22 cellular contexts compared by ENCODE assay signal in the genomic region with DNA sequence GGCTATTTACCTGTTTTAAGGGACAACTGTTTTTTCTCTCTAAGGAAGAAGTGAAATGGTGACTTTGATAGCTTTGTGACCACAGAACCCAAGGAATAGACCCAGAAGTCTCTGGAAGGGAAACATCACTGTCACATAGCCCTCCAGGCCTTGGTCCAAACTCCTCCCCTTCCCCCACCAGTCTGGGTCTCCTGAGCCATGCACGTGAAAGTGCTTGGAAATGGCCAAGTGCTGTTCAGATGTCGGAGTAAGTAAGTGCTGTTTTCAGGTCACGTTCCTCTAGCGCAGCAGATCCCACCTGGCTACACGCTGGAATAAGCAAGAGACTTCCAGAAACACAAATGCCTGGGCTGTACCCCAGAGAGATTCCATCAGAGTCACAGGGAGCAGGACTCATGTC.
DNase-seq lines count a peak whose midpoint lies in the region; ATAC-seq and TF ChIP-seq lines count a peak whose summit lies in the region.
"Had no signal": no experiment of that assay in that cellular context is flagged by ENCODE, and none has a peak within 500 bp of the region (broad histone marks: within the 10 kb centered on the region; RNA-seq: fewer than 3 reads in every experiment).

No MANE protein-coding gene starts in this region.

- H3K36me3 Mint-ChIP-seq in progenitor cell of endocrine pancreas (ENCODE audit: insufficient read depth) = no peaks in the 10 kb centered on the region
- H3K36me3 Mint-ChIP-seq: CD4-positive, CD25-positive, alpha-beta regulatory T cell; IgD-negative memory B cell had no signal

- H3K27me3 Mint-ChIP-seq in progenitor cell of endocrine pancreas = peaks cover 2% of the 10 kb centered on the region

- ATAC-seq in heart right ventricle = peak in 1 of 8 donors; percentile 7
- ATAC-seq in left ventricle myocardium superior = no peak
- ATAC-seq in HG02981 (IDR thresholded peaks at IDR 0.05; ENCODE audit: unreplicated experiment) = no peak
- ATAC-seq: Panc1 had no signal

- no peaks in the 10 kb centered on the region for H3K4me1 Mint-ChIP-seq in progenitor cell of endocrine pancreas (ENCODE audit: low read depth)
- H3K4me1 Mint-ChIP-seq: B cell, IgD-negative memory B cell had no signal

- H3K4me3 Mint-ChIP-seq in progenitor cell of endocrine pancreas (ENCODE audit: low read depth) = no peak overlapping the region
- H3K4me3 Mint-ChIP-seq: B cell; CD4-positive, CD25-positive, alpha-beta regulatory T cell; IgD-negative memory B cell had no signal

- DNase-seq in heart right ventricle (no peak), left ventricle myocardium superior (no peak), esophagus muscularis mucosa (ENCODE audit: extremely low spot score) (no peak), sigmoid colon (no peak), vagina (ENCODE audit: extremely low spot score in 2 of 2) (peak in 1 of 2 donors; percentile 81), progenitor cell of endocrine pancreas (ENCODE audit: low spot score, unreplicated experiment) (no peak), T-helper 9 cell (no peak)
- DNase-seq: 8988T; CD4-positive, CD25-positive, alpha-beta regulatory T cell; COR-L47; DND-41; Karpas-422; NCI-H1048; NCI-H1436; NCI-H1930; NCI-H345; NCI-H524 treated with DMSO at 0.1 percent for 48 hours had no signal

- H3K9me3 ChIP-seq in heart right ventricle (no peaks in the 10 kb centered on the region), esophagus muscularis mucosa (no peaks in the 10 kb centered on the region), sigmoid colon (no peaks in the 10 kb centered on the region), vagina (no peaks in the 10 kb centered on the region)

- TF ChIP-seq POLR2A in esophagus muscularis mucosa (IDR thresholded peaks at IDR 0.05; ENCODE audit: low read depth) (no peak), sigmoid colon (IDR thresholded peaks at IDR 0.05) (no peak), vagina (IDR thresholded peaks at IDR 0.05) (no peak)

- peaks cover 9 to 33% (median 29%) of the 10 kb centered on the region in 9 donors for H3K4me1 ChIP-seq in heart right ventricle
- peaks cover 21 to 40% (median 38%) of the 10 kb centered on the region in 4 donors for H3K4me1 ChIP-seq in esophagus muscularis mucosa
- peaks cover 0 to 32% (median 32%) of the 10 kb centered on the region in 4 donors for H3K4me1 ChIP-seq in sigmoid colon
- H3K4me1 ChIP-seq in vagina = peaks cover 28% of the 10 kb centered on the region

- TF ChIP-seq EP300 in esophagus muscularis mucosa (IDR thresholded peaks at IDR 0.05) = no peak
- peak in 1 of 4 donors; percentile 19 for TF ChIP-seq EP300 in sigmoid colon (IDR thresholded peaks at IDR 0.05)

- H3K27me3 ChIP-seq in heart right ventricle (no peaks in the 10 kb centered on the region), esophagus muscularis mucosa (no peaks in the 10 kb centered on the region), sigmoid colon (no peaks in the 10 kb centered on the region), vagina (no peaks in the 10 kb centered on the region)

- H3K36me3 ChIP-seq in heart right ventricle = no peaks in the 10 kb centered on the region
- H3K36me3 ChIP-seq in esophagus muscularis mucosa = no peaks in the 10 kb centered on the region
- no peaks in the 10 kb centered on the region for H3K36me3 ChIP-seq in sigmoid colon
- no peaks in the 10 kb centered on the region for H3K36me3 ChIP-seq in vagina

- intact Hi-C loops in heart right ventricle (cut with DNase I) = no loop called here
- intact Hi-C loops in left ventricle myocardium superior (cut with micrococcal nuclease) = no loop called here
- intact Hi-C loops in esophagus muscularis mucosa (cut with DNase I) = loop anchor here (10.0 kb wide), 1 partner anchor 201 kb away; no protein-coding TSS in a partner anchor
- intact Hi-C loops in sigmoid colon (cut with DNase I) = no loop called here
- intact Hi-C loops in vagina (cut with DNase I) = no loop called here

- WGBS in heart right ventricle, 2 donors = 41 to 60% methylated on average over 5 of the region's 5 CpGs
- WGBS in esophagus muscularis mucosa = 77% methylated on average over 5 of the region's 5 CpGs
- WGBS in sigmoid colon, 2 donors = 88 to 91% methylated on average over 5 of the region's 5 CpGs

- H3K9me3 Mint-ChIP-seq in progenitor cell of endocrine pancreas (ENCODE audit: low read depth) = no peaks in the 10 kb centered on the region
- H3K9me3 Mint-ChIP-seq: CD4-positive, CD25-positive, alpha-beta regulatory T cell; IgD-negative memory B cell had no signal

- H3K27ac ChIP-seq in heart right ventricle (peak overlapping the region in 6 of 10 donors; percentile 19 to 82 (median 58)), esophagus muscularis mucosa (replicated peaks in 1 of 4) (peak overlapping the region; percentile 78 to 86 (median 84)), sigmoid colon (peak overlapping the region; percentile 70 to 82 (median 80)), vagina (peak overlapping the region; percentile 53)
- H3K27ac ChIP-seq: HL-60 had no signal

- no peak overlapping the region for H3K4me3 ChIP-seq in heart right ventricle
- H3K4me3 ChIP-seq in esophagus muscularis mucosa = no peak overlapping the region
- H3K4me3 ChIP-seq in sigmoid colon = no peak overlapping the region
- no peak overlapping the region for H3K4me3 ChIP-seq in vagina

- TF ChIP-seq CTCF in heart right ventricle (IDR thresholded peaks at IDR 0.05) (no peak), esophagus muscularis mucosa (IDR thresholded peaks at IDR 0.05) (no peak), sigmoid colon (IDR thresholded peaks at IDR 0.05) (peak in 1 of 4 experiments; percentile 7), vagina (IDR thresholded peaks at IDR 0.05) (no peak), progenitor cell of endocrine pancreas (IDR thresholded peaks at IDR 0.05; ENCODE audit: unreplicated experiment) (no peak)

- H3K27ac Mint-ChIP-seq in progenitor cell of endocrine pancreas = no peak overlapping the region
- H3K27ac Mint-ChIP-seq: B cell; CD4-positive, CD25-positive, alpha-beta regulatory T cell had no signal
